1 cellular context compared by ENCODE assay signal in genomic region chr9:137459147-137459600, GRCh38.
A peak's percentile ranks its signal among the peaks of the same experiment; 100 is the strongest.
TF ChIP-seq lines count a peak whose summit lies in the region.

Gene NSMF (minus strand): TSS chr9:137459334. CDS start chr9:137459102, 232 bp downstream.

TF ChIP-seq in K562, 482 proteins besides CTCF, POLR2A, EP300 and RAD21 (continued from another document and continues in another):
- no peak for TF ChIP-seq ZBTB34 (CRISPR knock-in tag; IDR thresholded peaks at IDR 0.05)
- no peak for TF ChIP-seq BRD9 (IDR thresholded peaks at IDR 0.05; ENCODE audit: low read depth, partially characterized antibody)
- TF ChIP-seq TSHZ1 (CRISPR knock-in tag; IDR thresholded peaks at IDR 0.05) = no peak
- no peak for TF ChIP-seq KDM4B (IDR thresholded peaks at IDR 0.05; ENCODE audit: borderline replicate concordance in 2 of 2, low read depth in 1 of 2)
- TF ChIP-seq ZNF282 (CRISPR knock-in tag; IDR thresholded peaks at IDR 0.05) = no peak
- no peak for TF ChIP-seq TCF7 (IDR thresholded peaks at IDR 0.05; ENCODE audit: borderline replicate concordance)
- no peak for TF ChIP-seq SMAD3 (CRISPR knock-in tag; conservative IDR thresholded peaks at IDR 0.05)
- no peak for TF ChIP-seq RBM25 (IDR thresholded peaks at IDR 0.05; ENCODE audit: low read depth, low read length, severe bottlenecking)
- no peak for TF ChIP-seq ZNF695 (CRISPR knock-in tag; IDR thresholded peaks at IDR 0.05)
- peak; percentile 72 for TF ChIP-seq USF1 (CRISPR knock-in tag; IDR thresholded peaks at IDR 0.05)
- no peak for TF ChIP-seq BRF1 (IDR thresholded peaks at IDR 0.05; ENCODE audit: borderline replicate concordance, extremely low read depth, insufficient read length)
- no peak for TF ChIP-seq HDAC8 (tag; IDR thresholded peaks at IDR 0.05)
- no peak for TF ChIP-seq RBM14 (IDR thresholded peaks at IDR 0.05; ENCODE audit: borderline replicate concordance, insufficient read depth, low read depth, low read length)
- peak; percentile 50 to 88 for TF ChIP-seq E2F6 (IDR thresholded peaks at IDR 0.05; ENCODE audit: borderline replicate concordance in 1 of 2, extremely low read depth in 1 of 2, insufficient read depth in 1 of 2, insufficient read length in 1 of 2, low read depth in 1 of 2, low read length in 1 of 2, poor library complexity in 1 of 2, severe bottlenecking in 1 of 2)
- TF ChIP-seq SPI1 (IDR thresholded peaks at IDR 0.05; ENCODE audit: borderline replicate concordance, low read depth, low read length) = no peak
- no peak for TF ChIP-seq MED1 (CRISPR knock-in tag; IDR thresholded peaks at IDR 0.05; ENCODE audit: borderline replicate concordance)
- TF ChIP-seq REST (CRISPR knock-in tag; IDR thresholded peaks at IDR 0.05; ENCODE audit: low read depth) = 0 out of 2 replicates have a peak, but pooled peaks have one; percentile 17
- TF ChIP-seq ZEB2 (IDR thresholded peaks at IDR 0.05) = no peak
- TF ChIP-seq PRDM10 (IDR thresholded peaks at IDR 0.05; ENCODE audit: partially characterized antibody) = no peak
- TF ChIP-seq ZFPM2 (CRISPR knock-in tag; IDR thresholded peaks at IDR 0.05) = no peak
- TF ChIP-seq RBM39 (optimal IDR thresholded peaks at IDR 0.05; ENCODE audit: low read depth, low read length) = no peak
- TF ChIP-seq ZNF121 (CRISPR knock-in tag; conservative IDR thresholded peaks at IDR 0.05) = no peak
- no peak for TF ChIP-seq DNMT1 (IDR thresholded peaks at IDR 0.05)
- TF ChIP-seq TGIF2 (CRISPR knock-in tag; IDR thresholded peaks at IDR 0.05) = no peak
- TF ChIP-seq BCL6 (CRISPR knock-in tag; IDR thresholded peaks at IDR 0.05) = no peak
- TF ChIP-seq MBD2 (IDR thresholded peaks at IDR 0.05; ENCODE audit: borderline replicate concordance, low read depth) = no peak
- TF ChIP-seq SMAD2 (IDR thresholded peaks at IDR 0.05; ENCODE audit: low read depth, low read length) = no peak
- TF ChIP-seq THAP7 (CRISPR knock-in tag; IDR thresholded peaks at IDR 0.05) = no peak
- no peak for TF ChIP-seq FOXO4 (CRISPR knock-in tag; IDR thresholded peaks at IDR 0.05)
- no peak for TF ChIP-seq PYGO2 (tag; IDR thresholded peaks at IDR 0.05)
- TF ChIP-seq CREB5 (CRISPR knock-in tag; IDR thresholded peaks at IDR 0.05) = no peak
- no peak for TF ChIP-seq MNT (conservative IDR thresholded peaks at IDR 0.05)
- TF ChIP-seq NRF1 (conservative IDR thresholded peaks at IDR 0.05 in 1 of 2, IDR thresholded peaks at IDR 0.05 in 1 of 2) = peak in 1 of 2 experiments; percentile 26; a peak in 2 of 4 replicates
- TF ChIP-seq ZNF586 (CRISPR knock-in tag; conservative IDR thresholded peaks at IDR 0.05) = no peak
- no peak for TF ChIP-seq ELK3 (CRISPR knock-in tag; IDR thresholded peaks at IDR 0.05)
- TF ChIP-seq ZNF668 (CRISPR knock-in tag; IDR thresholded peaks at IDR 0.05) = no peak
- no peak for TF ChIP-seq SMC3 (conservative IDR thresholded peaks at IDR 0.05; ENCODE audit: insufficient read depth, low read depth, low read length)
- TF ChIP-seq ZBTB1 (CRISPR knock-in tag; IDR thresholded peaks at IDR 0.05; ENCODE audit: borderline replicate concordance, low read depth) = no peak; the same call in 1 of the 2 replicates
- TF ChIP-seq ID3 (CRISPR knock-in tag; IDR thresholded peaks at IDR 0.05) = no peak
- no peak for TF ChIP-seq ID3 (tag; IDR thresholded peaks at IDR 0.05)
